8 cellular contexts compared by ENCODE assay signal in the genomic region with DNA sequence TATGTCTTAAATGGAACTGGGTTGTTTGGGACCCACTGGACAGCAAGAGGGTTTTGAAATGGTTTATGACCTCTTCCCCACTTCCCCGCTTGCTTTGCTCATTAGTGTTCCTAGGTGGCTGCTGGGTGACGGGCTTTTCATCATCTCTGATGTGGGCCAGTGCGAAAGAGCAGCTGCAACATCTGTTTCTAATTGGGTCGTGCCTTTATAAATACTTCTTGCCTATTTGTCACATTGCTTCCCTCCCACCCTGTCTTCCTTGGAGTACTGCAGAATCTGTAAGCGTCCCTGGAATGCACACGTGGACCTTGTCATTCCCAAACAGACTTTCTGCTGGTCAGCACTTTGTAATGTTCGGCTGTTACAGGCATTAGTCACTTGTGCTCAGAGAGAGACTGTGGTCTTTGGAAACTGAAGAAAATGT. TPM values are rescaled to one million over a fixed set of nuclear protein-coding genes. Genes with fewer than 3 reads are reported as not detected.
A peak's percentile ranks its signal among the peaks of the same experiment; 100 is the strongest.
DNase-seq lines count a peak whose midpoint lies in the region; ATAC-seq and TF ChIP-seq lines count a peak whose summit lies in the region.

No MANE protein-coding gene starts in this region.

- peak overlapping the region; percentile 22 to 92 (median 83) for H3K27ac Mint-ChIP-seq in brain

- peak; percentile 97 for DNase-seq in HFF-Myc (ENCODE audit: extremely low read depth, low read depth)
- peak; percentile 63 for DNase-seq in left lobe of liver (ENCODE audit: low spot score)
- DNase-seq in stromal cell of bone marrow (ENCODE audit: low read depth), result peak; percentile 98
- no peak for DNase-seq in activated CD4-positive, alpha-beta T cell treated with anti-CD3 and anti-CD28 coated beads, Interleukin-2, amount 50 U/mL, for 1 hour
- no peak for DNase-seq in NCI-H146 treated with DMSO at 0.1 percent for 48 hours (lab: John Stamatoyannopoulos, UW; ENCODE audit: unreplicated experiment)
- no peak for DNase-seq in T-helper 2 cell

- H3K36me3 Mint-ChIP-seq in brain, result peaks cover 34% of the 10 kb centered on the region

- TF ChIP-seq CTCF in HFF-Myc (IDR thresholded peaks at IDR 0.05; ENCODE audit: low read depth, low read length, missing control alignments) (no peak), brain (conservative IDR thresholded peaks at IDR 0.05) (no peak)

- ATAC-seq in left lobe of liver, result peak; percentile 95
- ATAC-seq in GM18907 (IDR thresholded peaks at IDR 0.05; ENCODE audit: unreplicated experiment), result no peak

- peaks cover 0 to 2% (median 2%) of the 10 kb centered on the region in 5 experiments for H3K9me3 Mint-ChIP-seq in brain

- no peaks in the 10 kb centered on the region for H3K27me3 Mint-ChIP-seq in brain

- peak overlapping the region in 4 of 5 experiments; percentile 39 to 66 (median 53) for H3K4me3 Mint-ChIP-seq in brain

- H3K4me1 Mint-ChIP-seq in brain, result peaks cover 83% of the 10 kb centered on the region

- no peak overlapping the region for H3K4me3 ChIP-seq in HFF-Myc (replicated peaks; ENCODE audit: low read depth, low read length)

RNA-seq across cellular contexts. Expression of a gene that starts 35.2 kb away (rescaled TPM):
- polyA plus RNA-seq in brain (ENCODE audit: insufficient read depth, low read depth, low replicate concordance), result 35.8 TPM
- total RNA-seq in left lobe of liver, result 37.2 TPM

Comparison
In these comparisons a context has a peak if more than half of its experiments do, and no peak if none do; other contexts are left out.
1. DNase-seq: peak in HFF-Myc (single experiment), left lobe of liver (single experiment) and stromal cell of bone marrow (single experiment); none in activated CD4-positive, alpha-beta T cell treated with anti-CD3 and anti-CD28 coated beads, Interleukin-2, amount 50 U/mL, for 1 hour (single experiment), NCI-H146 treated with DMSO at 0.1 percent for 48 hours (single experiment) and T-helper 2 cell (0 of 5).